In genomic region chr17:19111801-19112458, GRCh38 we compare ENCODE assay signal across 8 cellular contexts. TPM values are rescaled to one million over a fixed set of nuclear protein-coding genes. Genes with fewer than 3 reads are reported as not detected.
DNase-seq lines count a peak whose midpoint lies in the region; ATAC-seq, FAIRE-seq and TF ChIP-seq lines count a peak whose summit lies in the region.
"Not testable (repeated sequence)": the region's sequence is repeated elsewhere in the genome, so short reads cannot be mapped to it uniquely, and the experiment has no call there.

No MANE protein-coding gene starts in this region.

- FAIRE-seq in RCC 7860 (lab: Jason Lieb, UNC): peak; percentile 76

- DNase-seq in GM12865 (ENCODE audit: low read depth) (peak; percentile 97), RCC 7860 (ENCODE audit: low spot score) (peak; percentile 76), activated T-cell treated with anti-CD3 and anti-CD28 coated beads for 48 hours (ENCODE audit: low read depth) (peak; percentile 83), left colon (peak; percentile 27 to 38), retinal pigment epithelial cell (ENCODE audit: low read depth) (peak; percentile 62), tibial nerve (ENCODE audit: low spot score in 2 of 2) (peak; percentile 16 to 28)
- peak; percentile 7 for DNase-seq in effector CD4-positive, alpha-beta T cell

- peak overlapping the region in 3 of 4 donors; percentile 72 to 91 (median 87) for H3K27ac ChIP-seq in tibial nerve

- intact Hi-C loops in left colon (cut with DNase I, micrococcal nuclease): not testable (repeated sequence)

- not testable (repeated sequence) for TF ChIP-seq CTCF in GM12865 (IDR thresholded peaks at IDR 0.05; ENCODE audit: insufficient read depth, low read depth, low read length, missing control alignments); retinal pigment epithelial cell (conservative IDR thresholded peaks at IDR 0.05; ENCODE audit: low read depth, low read length); tibial nerve (IDR thresholded peaks at IDR 0.05)

- WGBS in tibial nerve, 2 donors: 0 to 1% methylated on average over 20 to 25 of the region's 47 CpGs

- H3K9me3 ChIP-seq in tibial nerve: not testable (repeated sequence)

- TF ChIP-seq POLR2A in tibial nerve (IDR thresholded peaks at IDR 0.05): peak in 1 of 2 donors; percentile 90

- not testable (repeated sequence) for H3K27me3 ChIP-seq in tibial nerve

- not testable (repeated sequence) for H3K4me1 ChIP-seq in tibial nerve

- not testable (repeated sequence) for H3K36me3 ChIP-seq in tibial nerve

- peak in 1 of 2 donors; percentile 68 for TF ChIP-seq EP300 in tibial nerve (IDR thresholded peaks at IDR 0.05)

- peak; percentile 29 for ATAC-seq in HG02970 (IDR thresholded peaks at IDR 0.05; ENCODE audit: low FRiP score, unreplicated experiment)
- peak; percentile 38 for ATAC-seq in left colon

- peak overlapping the region; percentile 18; the same call in 1 of the 2 replicates for H3K4me3 ChIP-seq in GM12865 (ENCODE audit: low read depth, low read length)
- H3K4me3 ChIP-seq in retinal pigment epithelial cell (ENCODE audit: low read length): not testable (repeated sequence)
- H3K4me3 ChIP-seq in tibial nerve: peak overlapping the region in 3 of 4 donors; percentile 19 to 60 (median 37)

RNA-seq across cellular contexts. Expression of gene GRAPL, which starts 15.5 kb away (rescaled TPM):
- 1 to 10 TPM; 1.4 to 1.8 TPM for total RNA-seq in left colon
- total RNA-seq in tibial nerve: 1 to 10 TPM in 3 of 4 donors, not detected in 1; 1.3 to 3.6 (median 2.1) TPM

Comparison
In these comparisons a context has a peak if more than half of its experiments do, and no peak if none do; other contexts are left out.
1. DNase-seq: peak in every context shown above with its lines; median percentile 97 in GM12865; 83 in activated T-cell treated with anti-CD3 and anti-CD28 coated beads for 48 hours; 76 in RCC 7860; 62 in retinal pigment epithelial cell; 32 in left colon; 22 in tibial nerve; 7 in effector CD4-positive, alpha-beta T cell.